1 cellular context compared by ENCODE assay signal in genomic region chr10:125103466-125104377, GRCh38.
A peak's percentile ranks its signal among the peaks of the same experiment; 100 is the strongest.
TF ChIP-seq lines count a peak whose summit lies in the region.

No MANE protein-coding gene starts in this region.

TF ChIP-seq in Ishikawa, 13 proteins besides CTCF, POLR2A, EP300 and RAD21 (continued from another document):
- TF ChIP-seq, protein P1, sequence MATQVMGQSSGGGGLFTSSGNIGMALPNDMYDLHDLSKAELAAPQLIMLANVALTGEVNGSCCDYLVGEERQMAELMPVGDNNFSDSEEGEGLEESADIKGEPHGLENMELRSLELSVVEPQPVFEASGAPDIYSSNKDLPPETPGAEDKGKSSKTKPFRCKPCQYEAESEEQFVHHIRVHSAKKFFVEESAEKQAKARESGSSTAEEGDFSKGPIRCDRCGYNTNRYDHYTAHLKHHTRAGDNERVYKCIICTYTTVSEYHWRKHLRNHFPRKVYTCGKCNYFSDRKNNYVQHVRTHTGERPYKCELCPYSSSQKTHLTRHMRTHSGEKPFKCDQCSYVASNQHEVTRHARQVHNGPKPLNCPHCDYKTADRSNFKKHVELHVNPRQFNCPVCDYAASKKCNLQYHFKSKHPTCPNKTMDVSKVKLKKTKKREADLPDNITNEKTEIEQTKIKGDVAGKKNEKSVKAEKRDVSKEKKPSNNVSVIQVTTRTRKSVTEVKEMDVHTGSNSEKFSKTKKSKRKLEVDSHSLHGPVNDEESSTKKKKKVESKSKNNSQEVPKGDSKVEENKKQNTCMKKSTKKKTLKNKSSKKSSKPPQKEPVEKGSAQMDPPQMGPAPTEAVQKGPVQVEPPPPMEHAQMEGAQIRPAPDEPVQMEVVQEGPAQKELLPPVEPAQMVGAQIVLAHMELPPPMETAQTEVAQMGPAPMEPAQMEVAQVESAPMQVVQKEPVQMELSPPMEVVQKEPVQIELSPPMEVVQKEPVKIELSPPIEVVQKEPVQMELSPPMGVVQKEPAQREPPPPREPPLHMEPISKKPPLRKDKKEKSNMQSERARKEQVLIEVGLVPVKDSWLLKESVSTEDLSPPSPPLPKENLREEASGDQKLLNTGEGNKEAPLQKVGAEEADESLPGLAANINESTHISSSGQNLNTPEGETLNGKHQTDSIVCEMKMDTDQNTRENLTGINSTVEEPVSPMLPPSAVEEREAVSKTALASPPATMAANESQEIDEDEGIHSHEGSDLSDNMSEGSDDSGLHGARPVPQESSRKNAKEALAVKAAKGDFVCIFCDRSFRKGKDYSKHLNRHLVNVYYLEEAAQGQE (IDR thresholded peaks at IDR 0.05; ENCODE audit: low read depth) = no peak
- TF ChIP-seq, protein P2, sequence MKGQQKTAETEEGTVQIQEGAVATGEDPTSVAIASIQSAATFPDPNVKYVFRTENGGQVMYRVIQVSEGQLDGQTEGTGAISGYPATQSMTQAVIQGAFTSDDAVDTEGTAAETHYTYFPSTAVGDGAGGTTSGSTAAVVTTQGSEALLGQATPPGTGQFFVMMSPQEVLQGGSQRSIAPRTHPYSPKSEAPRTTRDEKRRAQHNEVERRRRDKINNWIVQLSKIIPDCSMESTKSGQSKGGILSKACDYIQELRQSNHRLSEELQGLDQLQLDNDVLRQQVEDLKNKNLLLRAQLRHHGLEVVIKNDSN (IDR thresholded peaks at IDR 0.05) = peak; percentile 76
